Comparison of ENCODE assay signal across 1 cellular context in genomic region chr4:109735566-109736454, GRCh38.
TF ChIP-seq lines count a peak whose summit lies in the region.

No MANE protein-coding gene starts in this region.

TF ChIP-seq in K562, 482 proteins besides CTCF, POLR2A, EP300 and RAD21 (continued from another document and continues in another):
- TF ChIP-seq CHD7 (IDR thresholded peaks at IDR 0.05; ENCODE audit: low read depth, low read length) (no peak), EP400 (IDR thresholded peaks at IDR 0.05) (peak; percentile 44; the same call in 1 of the 2 replicates), ZNF764 (CRISPR knock-in tag; IDR thresholded peaks at IDR 0.05; ENCODE audit: low read depth) (no peak), ZNF609 (CRISPR knock-in tag; IDR thresholded peaks at IDR 0.05; ENCODE audit: borderline replicate concordance) (no peak), RBM39 (optimal IDR thresholded peaks at IDR 0.05; ENCODE audit: low read depth, low read length) (no peak), CHCHD3 (CRISPR knock-in tag; IDR thresholded peaks at IDR 0.05) (no peak), ZNF644 (tag; IDR thresholded peaks at IDR 0.05; ENCODE audit: low read depth) (no peak), MAFG (tag; conservative IDR thresholded peaks at IDR 0.05) (peak; percentile 10; the same call in 1 of the 2 replicates), ZNF280B (CRISPR knock-in tag; IDR thresholded peaks at IDR 0.05) (no peak), ZNF134 (CRISPR knock-in tag; conservative IDR thresholded peaks at IDR 0.05) (no peak), YY1 (IDR thresholded peaks at IDR 0.05; ENCODE audit: borderline replicate concordance in 1 of 3, control insufficient read depth in 1 of 3, extremely low read depth in 1 of 3, insufficient read depth in 3 of 3, insufficient read length in 1 of 3, insufficient replicate concordance in 2 of 3, low read depth in 1 of 3, low read length in 2 of 3) (peak in 1 of 3 experiments; percentile 79), PBX2 (CRISPR knock-in tag; IDR thresholded peaks at IDR 0.05; ENCODE audit: low read depth) (peak; percentile 94), PBX2 (tag; conservative IDR thresholded peaks at IDR 0.05; ENCODE audit: low read depth) (peak; percentile 99), RBM34 (IDR thresholded peaks at IDR 0.05; ENCODE audit: borderline replicate concordance, insufficient read depth, low read length) (no peak), SOX6 (IDR thresholded peaks at IDR 0.05) (peak; percentile 49; the same call in 1 of the 2 replicates), NELFE (IDR thresholded peaks at IDR 0.05; ENCODE audit: insufficient read depth, insufficient read length) (no peak), SETDB1 (IDR thresholded peaks at IDR 0.05; ENCODE audit: low read length) (no peak), HNRNPUL1 (IDR thresholded peaks at IDR 0.05; ENCODE audit: low read length) (no peak), NEUROD1 (IDR thresholded peaks at IDR 0.05; ENCODE audit: borderline replicate concordance, low read depth, low read length, partially characterized antibody) (no peak), ZNF436 (CRISPR knock-in tag; IDR thresholded peaks at IDR 0.05) (no peak), ZNF551 (CRISPR knock-in tag; IDR thresholded peaks at IDR 0.05) (no peak), KLF13 (tag; IDR thresholded peaks at IDR 0.05; ENCODE audit: borderline replicate concordance, low read depth) (no peak), E2F8 (IDR thresholded peaks at IDR 0.05; ENCODE audit: low read depth, partially characterized antibody) (no peak), ZNF165 (CRISPR knock-in tag; IDR thresholded peaks at IDR 0.05; ENCODE audit: borderline replicate concordance) (no peak), CBX5 (IDR thresholded peaks at IDR 0.05; ENCODE audit: borderline replicate concordance, low read depth) (no peak), STAT5A (IDR thresholded peaks at IDR 0.05; ENCODE audit: borderline replicate concordance, low read length) (peak; percentile 60; the same call in 1 of the 2 replicates), WHSC1 (IDR thresholded peaks at IDR 0.05; ENCODE audit: low read length) (no peak), ZBTB5 (IDR thresholded peaks at IDR 0.05) (no peak), BRF1 (IDR thresholded peaks at IDR 0.05; ENCODE audit: borderline replicate concordance, extremely low read depth, insufficient read length) (no peak), PRPF4 (IDR thresholded peaks at IDR 0.05; ENCODE audit: insufficient read depth, low read depth, low read length, poor library complexity, severe bottlenecking) (no peak), GABPA (tag; conservative IDR thresholded peaks at IDR 0.05; ENCODE audit: low read depth) (no peak)
